8 cellular contexts compared by ENCODE assay signal in the genomic region with DNA sequence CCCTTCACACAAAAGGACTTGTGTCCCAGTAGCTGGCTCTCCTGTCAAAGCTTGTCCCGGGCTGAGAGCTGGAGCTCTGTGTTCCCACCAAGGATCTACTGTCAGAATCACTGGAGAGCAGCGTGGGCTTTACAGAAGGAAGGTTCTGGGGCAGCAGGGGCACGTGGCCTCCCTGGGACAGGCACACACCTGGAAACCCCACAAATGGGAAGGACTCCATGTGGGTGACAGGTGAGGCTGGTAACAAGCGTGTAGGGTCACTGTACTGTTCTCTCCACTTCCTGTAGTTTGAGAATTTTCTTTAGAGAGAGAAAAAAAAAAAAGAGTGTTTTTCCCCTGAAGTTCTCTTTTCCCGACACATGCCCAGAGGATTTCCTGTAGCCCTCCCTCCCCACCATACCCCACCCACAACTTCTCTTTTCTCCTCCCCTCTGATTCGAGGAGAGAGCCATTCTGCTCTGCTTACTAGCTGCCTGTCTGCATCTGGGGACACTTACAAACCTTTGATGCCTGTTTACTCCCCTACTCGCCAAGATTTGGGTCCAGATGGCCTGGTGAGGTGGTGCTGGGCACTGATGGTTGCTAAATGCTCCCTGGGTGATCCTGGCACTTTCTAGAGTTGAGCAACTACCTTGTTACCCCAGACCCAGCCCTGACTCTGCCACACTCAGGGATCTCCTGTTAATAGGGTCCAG.
DNase-seq lines count a peak whose midpoint lies in the region; ATAC-seq and TF ChIP-seq lines count a peak whose summit lies in the region.

No MANE protein-coding gene starts in this region.

- TF ChIP-seq CTCF in activated CD8-positive, alpha-beta T cell treated with anti-CD3 and anti-CD28 coated beads for 36 hours (IDR thresholded peaks at IDR 0.05), result no peak
- TF ChIP-seq CTCF in colonic mucosa (IDR thresholded peaks at IDR 0.05) (no peak), upper lobe of right lung (IDR thresholded peaks at IDR 0.05) (no peak), GM13976 (IDR thresholded peaks at IDR 0.05; ENCODE audit: borderline replicate concordance, control extremely low read depth, extremely low read depth, insufficient read depth, missing control alignments) (no peak)

- H3K4me1 Mint-ChIP-seq in activated CD8-positive, alpha-beta T cell treated with anti-CD3 and anti-CD28 coated beads, Interleukin-2, amount 10 ng/mL, durations not matched to agents 7 days and 5 days (ENCODE audit: low read depth), result peaks cover 8% of the 10 kb centered on the region
- peaks cover 6% of the 10 kb centered on the region for H3K4me1 Mint-ChIP-seq in activated CD8-positive, alpha-beta T cell treated with anti-CD3 and anti-CD28 coated beads for 36 hours (ENCODE audit: low read depth)
- peaks cover 29% of the 10 kb centered on the region for H3K4me1 Mint-ChIP-seq in memory B cell
- no peaks in the 10 kb centered on the region for H3K4me1 Mint-ChIP-seq in activated T-helper 17 cell treated with anti-CD3 and anti-CD28 coated beads, Interleukin-2, amount 50 U/mL, for 72 hours

- H3K4me3 Mint-ChIP-seq in activated CD8-positive, alpha-beta T cell treated with anti-CD3 and anti-CD28 coated beads, Interleukin-2, amount 10 ng/mL, durations not matched to agents 7 days and 5 days, result no peak overlapping the region
- H3K4me3 Mint-ChIP-seq in activated CD8-positive, alpha-beta T cell treated with anti-CD3 and anti-CD28 coated beads for 36 hours, result no peak overlapping the region
- H3K4me3 Mint-ChIP-seq in memory B cell, result peak overlapping the region; percentile 72
- H3K4me3 Mint-ChIP-seq in activated T-helper 17 cell treated with anti-CD3 and anti-CD28 coated beads, Interleukin-2, amount 50 U/mL, for 72 hours, result no peak overlapping the region

- H3K9me3 ChIP-seq in colonic mucosa (no peaks in the 10 kb centered on the region), upper lobe of right lung (no peaks in the 10 kb centered on the region)

- H3K9ac ChIP-seq in colonic mucosa (ENCODE audit: low read depth in 2 of 2, low read length in 2 of 2), result no peak overlapping the region

- H3K4me3 ChIP-seq in colonic mucosa (no peak overlapping the region), upper lobe of right lung (no peak overlapping the region)

- no peaks in the 10 kb centered on the region for H3K36me3 ChIP-seq in colonic mucosa
- H3K36me3 ChIP-seq in upper lobe of right lung, result no peaks in the 10 kb centered on the region

- CTCF ChIA-PET in activated CD8-positive, alpha-beta T cell treated with anti-CD3 and anti-CD28 coated beads, Interleukin-2, amount 10 ng/mL, durations not matched to agents 7 days and 5 days (lab: Charles Lee), result interaction anchor here (1.0 to 1.4 kb wide), 2 partner anchors 9 to 34 kb away, joined by 3 to 4 read pairs; no protein-coding TSS in a partner anchor
- CTCF ChIA-PET in activated CD8-positive, alpha-beta T cell treated with anti-CD3 and anti-CD28 coated beads for 36 hours (lab: Charles Lee), result interaction anchor here (1.3 to 2.6 kb wide), 3 partner anchors 9 to 47 kb away, joined by 3 to 12 read pairs (median 3); no protein-coding TSS in a partner anchor

- H3K9me3 Mint-ChIP-seq in activated CD8-positive, alpha-beta T cell treated with anti-CD3 and anti-CD28 coated beads, Interleukin-2, amount 10 ng/mL, durations not matched to agents 7 days and 5 days (ENCODE audit: insufficient read depth), result no peaks in the 10 kb centered on the region
- H3K9me3 Mint-ChIP-seq in activated CD8-positive, alpha-beta T cell treated with anti-CD3 and anti-CD28 coated beads for 36 hours, result no peaks in the 10 kb centered on the region
- H3K9me3 Mint-ChIP-seq in memory B cell, result no peaks in the 10 kb centered on the region
- H3K9me3 Mint-ChIP-seq in activated T-helper 17 cell treated with anti-CD3 and anti-CD28 coated beads, Interleukin-2, amount 50 U/mL, for 72 hours, result no peaks in the 10 kb centered on the region

- H3K36me3 Mint-ChIP-seq in activated CD8-positive, alpha-beta T cell treated with anti-CD3 and anti-CD28 coated beads, Interleukin-2, amount 10 ng/mL, durations not matched to agents 7 days and 5 days (ENCODE audit: low read depth), result no peaks in the 10 kb centered on the region
- H3K36me3 Mint-ChIP-seq in activated CD8-positive, alpha-beta T cell treated with anti-CD3 and anti-CD28 coated beads for 36 hours (ENCODE audit: low read depth), result no peaks in the 10 kb centered on the region
- H3K36me3 Mint-ChIP-seq in memory B cell, result no peaks in the 10 kb centered on the region
- no peaks in the 10 kb centered on the region for H3K36me3 Mint-ChIP-seq in activated T-helper 17 cell treated with anti-CD3 and anti-CD28 coated beads, Interleukin-2, amount 50 U/mL, for 72 hours (ENCODE audit: low read depth)

- in situ Hi-C loops in GM13976 (cut with MboI; ENCODE audit: low sequenced_read_pairs, unreplicated experiment), result no loop called here

- POLR2A ChIA-PET in activated CD8-positive, alpha-beta T cell treated with anti-CD3 and anti-CD28 coated beads, Interleukin-2, amount 10 ng/mL, durations not matched to agents 7 days and 5 days (lab: Charles Lee), result no interaction called here
- POLR2A ChIA-PET in activated CD8-positive, alpha-beta T cell treated with anti-CD3 and anti-CD28 coated beads for 36 hours (lab: Charles Lee), result no interaction called here

- ATAC-seq in activated CD8-positive, alpha-beta T cell treated with anti-CD3 and anti-CD28 coated beads, Interleukin-2, amount 10 ng/mL, durations not matched to agents 7 days and 5 days, result peak; percentile 39
- ATAC-seq in activated CD8-positive, alpha-beta T cell treated with anti-CD3 and anti-CD28 coated beads for 36 hours, result no peak
- ATAC-seq in memory B cell (ENCODE audit: low read depth) (peak; percentile 89), upper lobe of right lung (peak; percentile 88)
- ATAC-seq in activated T-helper 17 cell treated with anti-CD3 and anti-CD28 coated beads, Interleukin-2, amount 50 U/mL, for 72 hours (replicated peaks), result no peak

- DNase-seq in activated CD8-positive, alpha-beta T cell treated with anti-CD3 and anti-CD28 coated beads, Interleukin-2, amount 10 ng/mL, durations not matched to agents 7 days and 5 days, result no peak
- no peak for DNase-seq in activated CD8-positive, alpha-beta T cell treated with anti-CD3 and anti-CD28 coated beads for 36 hours
- DNase-seq in colonic mucosa (no peak), memory B cell (ENCODE audit: low spot score in 2 of 2) (peak in 1 of 2 donors; percentile 11), upper lobe of right lung (no peak), GM13976 (ENCODE audit: low spot score) (no peak)
- no peak for DNase-seq in stimulated activated CD4-positive, alpha-beta T cell treated with anti-CD3 and anti-CD28 coated beads, Interleukin-15, amount 100 ng/mL, for 24 hours

- no peak overlapping the region for H3K27ac Mint-ChIP-seq in activated CD8-positive, alpha-beta T cell treated with anti-CD3 and anti-CD28 coated beads, Interleukin-2, amount 10 ng/mL, durations not matched to agents 7 days and 5 days
- no peak overlapping the region for H3K27ac Mint-ChIP-seq in activated CD8-positive, alpha-beta T cell treated with anti-CD3 and anti-CD28 coated beads for 36 hours
- H3K27ac Mint-ChIP-seq in memory B cell, result peak overlapping the region; percentile 67
- H3K27ac Mint-ChIP-seq in activated T-helper 17 cell treated with anti-CD3 and anti-CD28 coated beads, Interleukin-2, amount 50 U/mL, for 72 hours, result no peak overlapping the region

- intact Hi-C loops in activated CD8-positive, alpha-beta T cell treated with anti-CD3 and anti-CD28 coated beads for 36 hours (cut with micrococcal nuclease), result no loop called here
- intact Hi-C loops in colonic mucosa (cut with DNase I), result no loop called here
- intact Hi-C loops in upper lobe of right lung (cut with DNase I), result no loop called here

- H3K27ac ChIP-seq in colonic mucosa (peak overlapping the region; percentile 44), upper lobe of right lung (peak overlapping the region; percentile 44)

- no peaks in the 10 kb centered on the region for H3K27me3 ChIP-seq in colonic mucosa
- no peaks in the 10 kb centered on the region for H3K27me3 ChIP-seq in upper lobe of right lung

- H3K4me1 ChIP-seq in colonic mucosa, result no peaks in the 10 kb centered on the region
- H3K4me1 ChIP-seq in upper lobe of right lung, result peaks cover 36% of the 10 kb centered on the region

- H3K27me3 Mint-ChIP-seq in activated CD8-positive, alpha-beta T cell treated with anti-CD3 and anti-CD28 coated beads, Interleukin-2, amount 10 ng/mL, durations not matched to agents 7 days and 5 days (ENCODE audit: low read depth), result peaks cover 46% of the 10 kb centered on the region
- H3K27me3 Mint-ChIP-seq in activated CD8-positive, alpha-beta T cell treated with anti-CD3 and anti-CD28 coated beads for 36 hours, result peaks cover 25% of the 10 kb centered on the region
- H3K27me3 Mint-ChIP-seq in memory B cell, result no peaks in the 10 kb centered on the region
- peaks cover 57% of the 10 kb centered on the region for H3K27me3 Mint-ChIP-seq in activated T-helper 17 cell treated with anti-CD3 and anti-CD28 coated beads, Interleukin-2, amount 50 U/mL, for 72 hours

Comparison
In these comparisons a context has a peak if more than half of its experiments do, and no peak if none do; other contexts are left out.
1. ATAC-seq: peak in activated CD8-positive, alpha-beta T cell treated with anti-CD3 and anti-CD28 coated beads, Interleukin-2, amount 10 ng/mL, durations not matched to agents 7 days and 5 days (single experiment), memory B cell (single experiment) and upper lobe of right lung (single experiment); none in activated CD8-positive, alpha-beta T cell treated with anti-CD3 and anti-CD28 coated beads for 36 hours (single experiment) and activated T-helper 17 cell treated with anti-CD3 and anti-CD28 coated beads, Interleukin-2, amount 50 U/mL, for 72 hours (single experiment).